ENCODE assay signal across 8 cellular contexts in genomic region chr6:142926494-142927273, GRCh38. TPM values are rescaled to one million over a fixed set of nuclear protein-coding genes. Genes with fewer than 3 reads are reported as not detected.
DNase-seq lines count a peak whose midpoint lies in the region; ATAC-seq and TF ChIP-seq lines count a peak whose summit lies in the region.

No MANE protein-coding gene starts in this region.

- peak overlapping the region; percentile 62 to 86 (median 74) for H3K4me3 ChIP-seq in Peyer's patch
- peak overlapping the region; percentile 70 for H3K4me3 ChIP-seq in neural progenitor cell
- H3K4me3 ChIP-seq in thymus (ENCODE audit: low read length): peak overlapping the region; percentile 86

- H3K27me3 Mint-ChIP-seq in activated naive CD4-positive, alpha-beta T cell treated with anti-CD3 and anti-CD28 coated beads for 36 hours (ENCODE audit: low read depth): no peaks in the 10 kb centered on the region
- peaks cover 13% of the 10 kb centered on the region for H3K27me3 Mint-ChIP-seq in neural progenitor cell (ENCODE audit: insufficient read depth, low read depth)

- H3K36me3 ChIP-seq in Peyer's patch: no peaks in the 10 kb centered on the region
- no peaks in the 10 kb centered on the region for H3K36me3 ChIP-seq in neural progenitor cell
- H3K36me3 ChIP-seq in thymus (ENCODE audit: control insufficient read depth, insufficient read depth): no peaks in the 10 kb centered on the region

- H4K20me1 ChIP-seq in neural progenitor cell (ENCODE audit: low read depth): peaks cover 16% of the 10 kb centered on the region

- peak overlapping the region; percentile 36 for H3K9ac ChIP-seq in neural progenitor cell

- peaks cover 53% of the 10 kb centered on the region for H3K4me1 Mint-ChIP-seq in activated naive CD4-positive, alpha-beta T cell treated with anti-CD3 and anti-CD28 coated beads for 36 hours (ENCODE audit: low read depth)
- peaks cover 9% of the 10 kb centered on the region for H3K4me1 Mint-ChIP-seq in neural progenitor cell

- peak overlapping the region; percentile 87 for H3K4me2 ChIP-seq in neural progenitor cell

- WGBS in thymus: under 1% methylated on average over 76 of the region's 76 CpGs

- DNase-seq in AG08395 (ENCODE audit: low spot score) (peak; percentile 85), Peyer's patch (peak; percentile 91 to 95 (median 93)), foreskin melanocyte (peak; percentile 72), neural progenitor cell (ENCODE audit: low spot score) (peak; percentile 80)
- peak; percentile 80 for DNase-seq in activated naive CD4-positive, alpha-beta T cell treated with anti-CD3 and anti-CD28 coated beads for 36 hours

- H3K4me3 Mint-ChIP-seq in activated naive CD4-positive, alpha-beta T cell treated with anti-CD3 and anti-CD28 coated beads for 36 hours: peak overlapping the region; percentile 86
- peak overlapping the region; percentile 87 for H3K4me3 Mint-ChIP-seq in neural progenitor cell

- H3K9me3 Mint-ChIP-seq in activated naive CD4-positive, alpha-beta T cell treated with anti-CD3 and anti-CD28 coated beads for 36 hours: no peaks in the 10 kb centered on the region
- no peaks in the 10 kb centered on the region for H3K9me3 Mint-ChIP-seq in neural progenitor cell

- H3K79me2 ChIP-seq in neural progenitor cell (ENCODE audit: low read depth): no peaks in the 10 kb centered on the region

- H3K9me3 ChIP-seq in Peyer's patch (no peaks in the 10 kb centered on the region), neural progenitor cell (ENCODE audit: low read depth) (no peaks in the 10 kb centered on the region), thymus (ENCODE audit: control insufficient read depth) (no peaks in the 10 kb centered on the region)

- H3K27ac ChIP-seq in Peyer's patch (peak overlapping the region; percentile 93 to 99 (median 96)), neural progenitor cell (no peak overlapping the region), thymus (ENCODE audit: low read depth) (peak overlapping the region; percentile 99)

- ATAC-seq in GM18868 (IDR thresholded peaks at IDR 0.05; ENCODE audit: unreplicated experiment): peak; percentile 79
- ATAC-seq in HG03064 (IDR thresholded peaks at IDR 0.05; ENCODE audit: low read depth, unreplicated experiment): peak; percentile 83

- TF ChIP-seq POLR2A in Peyer's patch (IDR thresholded peaks at IDR 0.05): peak; percentile 76 to 91

- H3K4me1 ChIP-seq in Peyer's patch (peaks cover 0 to 12% (median 3%) of the 10 kb centered on the region in 4 donors), neural progenitor cell (peaks cover 3% of the 10 kb centered on the region), thymus (ENCODE audit: control insufficient read depth, insufficient read depth, low read length) (peaks cover 10% of the 10 kb centered on the region)

- H3K27ac Mint-ChIP-seq in activated naive CD4-positive, alpha-beta T cell treated with anti-CD3 and anti-CD28 coated beads for 36 hours: peak overlapping the region; percentile 97
- H3K27ac Mint-ChIP-seq in neural progenitor cell: no peak overlapping the region

- peaks cover 3% of the 10 kb centered on the region for H3F3A ChIP-seq in neural progenitor cell (ENCODE audit: low read depth)

- H3K27me3 ChIP-seq in Peyer's patch (no peaks in the 10 kb centered on the region), neural progenitor cell (peaks cover 44% of the 10 kb centered on the region), thymus (ENCODE audit: control insufficient read depth, insufficient read depth) (no peaks in the 10 kb centered on the region)

- intact Hi-C loops in activated naive CD4-positive, alpha-beta T cell treated with anti-CD3 and anti-CD28 coated beads for 36 hours (cut with micrococcal nuclease): loop anchor here (1.0 kb wide), 2 partner anchors 13 to 18 kb away; no protein-coding TSS in a partner anchor

- H2AFZ ChIP-seq in neural progenitor cell (replicated peaks): peak overlapping the region; percentile 83

- peaks cover 13% of the 10 kb centered on the region for H3K36me3 Mint-ChIP-seq in activated naive CD4-positive, alpha-beta T cell treated with anti-CD3 and anti-CD28 coated beads for 36 hours (ENCODE audit: low read depth)
- H3K36me3 Mint-ChIP-seq in neural progenitor cell: no peaks in the 10 kb centered on the region

- peak in 1 of 6 experiments; percentile 14 for TF ChIP-seq CTCF in Peyer's patch (IDR thresholded peaks at IDR 0.05)
- no peak for TF ChIP-seq CTCF in neural progenitor cell (IDR thresholded peaks at IDR 0.05)

- CTCF ChIA-PET in activated naive CD4-positive, alpha-beta T cell treated with anti-CD3 and anti-CD28 coated beads for 36 hours (lab: Charles Lee): interaction anchor here (0.6 to 1.4 kb wide), 4 partner anchors 16 to 234 kb away, joined by 3 read pairs; no protein-coding TSS in a partner anchor

RNA-seq across cellular contexts. Expression of gene HIVEP2, which starts 18.3 kb away (rescaled TPM):
- total RNA-seq in Peyer's patch: 10 to 100 TPM; 14.4 to 35.5 (median 19.5) TPM
- 10 to 100 TPM; 22.0 to 24.1 TPM for total RNA-seq in activated naive CD4-positive, alpha-beta T cell treated with anti-CD3 and anti-CD28 coated beads for 36 hours
- total RNA-seq in neural progenitor cell (ENCODE audit: low replicate concordance): 2.0 and 2.1 TPM in 2 replicates
- polyA plus RNA-seq in thymus: 11.6 TPM
